ENCODE assay signal across 8 cellular contexts in the genomic region with DNA sequence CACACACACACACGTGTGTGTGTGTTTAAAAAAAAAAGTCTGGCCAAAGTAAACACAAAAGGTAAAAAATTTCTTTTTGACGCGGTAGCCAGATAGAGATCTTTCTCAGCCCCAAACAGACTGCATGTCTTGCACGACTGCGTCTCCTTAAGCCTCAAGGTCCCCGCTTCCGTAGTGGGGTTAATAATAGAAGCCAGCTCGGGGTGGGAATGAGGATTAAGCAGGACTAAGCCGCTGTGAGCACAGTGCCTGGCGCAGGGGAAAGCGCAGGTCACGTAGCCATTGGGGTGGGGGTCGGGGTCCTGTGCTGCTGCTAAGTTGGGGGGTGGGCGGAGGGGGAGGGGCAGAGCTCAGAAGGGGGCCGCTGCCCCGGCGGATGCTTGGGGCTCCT. TPM values are rescaled to one million over a fixed set of nuclear protein-coding genes. Genes with fewer than 3 reads are reported as not detected.
DNase-seq lines count a peak whose midpoint lies in the region; ATAC-seq and TF ChIP-seq lines count a peak whose summit lies in the region.

No MANE protein-coding gene starts in this region.

- H3K36me3 Mint-ChIP-seq in activated CD8-positive, alpha-beta memory T cell treated with anti-CD3 and anti-CD28 coated beads, Interleukin-2, amount 10 ng/mL, durations not matched to agents 7 days and 5 days = peaks cover 34% of the 10 kb centered on the region
- H3K36me3 Mint-ChIP-seq in neural progenitor cell = peaks cover 14% of the 10 kb centered on the region

- H3K4me1 ChIP-seq in neural progenitor cell = peaks cover 36% of the 10 kb centered on the region

- no peak for TF ChIP-seq CTCF in neural progenitor cell (IDR thresholded peaks at IDR 0.05)

- H3K9me3 Mint-ChIP-seq in activated CD8-positive, alpha-beta memory T cell treated with anti-CD3 and anti-CD28 coated beads, Interleukin-2, amount 10 ng/mL, durations not matched to agents 7 days and 5 days (ENCODE audit: low read depth) = no peaks in the 10 kb centered on the region
- no peaks in the 10 kb centered on the region for H3K9me3 Mint-ChIP-seq in neural progenitor cell

- H3K9me3 ChIP-seq in neural progenitor cell (ENCODE audit: low read depth) = no peaks in the 10 kb centered on the region

- peak overlapping the region; percentile 91 for H3K4me3 ChIP-seq in neural progenitor cell

- peaks cover 50% of the 10 kb centered on the region for H4K20me1 ChIP-seq in neural progenitor cell (ENCODE audit: low read depth)

- peak; percentile 30 for DNase-seq in activated naive CD4-positive, alpha-beta T cell treated with Interleukin-2 at 50 U/mL for 16 hours
- no peak for DNase-seq in activated naive CD4-positive, alpha-beta T cell (lab: John Stamatoyannopoulos, UW)
- DNase-seq in M059J (ENCODE audit: low read depth) (peak; percentile 50), fibroblast of peridontal ligament (ENCODE audit: extremely low read depth) (peak; percentile 25), neural progenitor cell (ENCODE audit: low spot score) (peak; percentile 87), NCI-H226 (no peak), NCI-H2081 treated with DMSO at 0.1 percent for 48 hours (lab: John Stamatoyannopoulos, UW) (no peak)
- peak; percentile 71 for DNase-seq in activated CD8-positive, alpha-beta memory T cell treated with anti-CD3 and anti-CD28 coated beads, Interleukin-2, amount 10 ng/mL, durations not matched to agents 7 days and 5 days

- peak overlapping the region; percentile 79 for H3K27ac ChIP-seq in neural progenitor cell

- H3K27me3 Mint-ChIP-seq in activated CD8-positive, alpha-beta memory T cell treated with anti-CD3 and anti-CD28 coated beads, Interleukin-2, amount 10 ng/mL, durations not matched to agents 7 days and 5 days = no peaks in the 10 kb centered on the region
- no peaks in the 10 kb centered on the region for H3K27me3 Mint-ChIP-seq in neural progenitor cell (ENCODE audit: insufficient read depth, low read depth)

- peak overlapping the region; percentile 64 for H3K9ac ChIP-seq in neural progenitor cell

- H2AFZ ChIP-seq in neural progenitor cell (replicated peaks) = no peak overlapping the region

- peaks cover 67% of the 10 kb centered on the region for H3K4me1 Mint-ChIP-seq in activated CD8-positive, alpha-beta memory T cell treated with anti-CD3 and anti-CD28 coated beads, Interleukin-2, amount 10 ng/mL, durations not matched to agents 7 days and 5 days
- H3K4me1 Mint-ChIP-seq in neural progenitor cell = peaks cover 38% of the 10 kb centered on the region

- CTCF ChIA-PET in activated CD8-positive, alpha-beta memory T cell treated with anti-CD3 and anti-CD28 coated beads, Interleukin-2, amount 10 ng/mL, durations not matched to agents 7 days and 5 days (lab: Charles Lee) = interaction anchor here (1.0 to 1.1 kb wide), 2 partner anchors 47 to 75 kb away, joined by 3 to 4 read pairs; no protein-coding TSS in a partner anchor

- H3K4me2 ChIP-seq in neural progenitor cell = peak overlapping the region; percentile 93

- H3K79me2 ChIP-seq in neural progenitor cell (ENCODE audit: low read depth) = peaks cover 55% of the 10 kb centered on the region

- peak; percentile 40 for ATAC-seq in activated CD8-positive, alpha-beta memory T cell treated with anti-CD3 and anti-CD28 coated beads, Interleukin-2, amount 10 ng/mL, durations not matched to agents 7 days and 5 days

- H3K4me3 Mint-ChIP-seq in activated CD8-positive, alpha-beta memory T cell treated with anti-CD3 and anti-CD28 coated beads, Interleukin-2, amount 10 ng/mL, durations not matched to agents 7 days and 5 days = peak overlapping the region; percentile 80
- H3K4me3 Mint-ChIP-seq in neural progenitor cell = peak overlapping the region; percentile 95

- peaks cover 33% of the 10 kb centered on the region for H3F3A ChIP-seq in neural progenitor cell (ENCODE audit: low read depth)

- H3K27ac Mint-ChIP-seq in activated CD8-positive, alpha-beta memory T cell treated with anti-CD3 and anti-CD28 coated beads, Interleukin-2, amount 10 ng/mL, durations not matched to agents 7 days and 5 days = peak overlapping the region; percentile 79
- peak overlapping the region; percentile 10 for H3K27ac Mint-ChIP-seq in neural progenitor cell

- no peaks in the 10 kb centered on the region for H3K36me3 ChIP-seq in neural progenitor cell

- H3K27me3 ChIP-seq in neural progenitor cell = no peaks in the 10 kb centered on the region

RNA-seq across cellular contexts. Expression of a gene that starts 0.5 kb away (rescaled TPM):
- total RNA-seq in M059J (2014; rRNA removed; shearing (Covaris generic)) = 4.4 and 19.3 TPM in 2 replicates
- 100 to 1,000 TPM; 112 to 115 TPM for total RNA-seq in activated CD8-positive, alpha-beta memory T cell treated with anti-CD3 and anti-CD28 coated beads, Interleukin-2, amount 10 ng/mL, durations not matched to agents 7 days and 5 days
- 139 and 180 TPM in 2 replicates for total RNA-seq in neural progenitor cell (ENCODE audit: low replicate concordance)

RNA-seq across cellular contexts. Expression of a gene that starts 47.4 kb away (rescaled TPM):
- 23.7 and 27.5 TPM in 2 replicates for total RNA-seq in M059J (2014; rRNA removed; shearing (Covaris generic))
- 10 to 100 TPM; 14.3 to 15.9 TPM for total RNA-seq in activated CD8-positive, alpha-beta memory T cell treated with anti-CD3 and anti-CD28 coated beads, Interleukin-2, amount 10 ng/mL, durations not matched to agents 7 days and 5 days
- total RNA-seq in neural progenitor cell (ENCODE audit: low replicate concordance) = 19.7 and 38.9 TPM in 2 replicates

RNA-seq across cellular contexts. Expression of a gene that starts 47.8 kb away (rescaled TPM):
- total RNA-seq in M059J (2014; rRNA removed; shearing (Covaris generic)) = 127 and 136 TPM in 2 replicates
- 10 to 100 TPM; 46.1 to 64.7 TPM for total RNA-seq in activated CD8-positive, alpha-beta memory T cell treated with anti-CD3 and anti-CD28 coated beads, Interleukin-2, amount 10 ng/mL, durations not matched to agents 7 days and 5 days
- 64.9 and 138 TPM in 2 replicates for total RNA-seq in neural progenitor cell (ENCODE audit: low replicate concordance)

RNA-seq across cellular contexts. Expression of a gene that starts 56.8 kb away (rescaled TPM):
- total RNA-seq in M059J (2014; rRNA removed; shearing (Covaris generic)) = 20.6 and 30.5 TPM in 2 replicates
- total RNA-seq in activated CD8-positive, alpha-beta memory T cell treated with anti-CD3 and anti-CD28 coated beads, Interleukin-2, amount 10 ng/mL, durations not matched to agents 7 days and 5 days = 10 to 100 TPM; 17.5 to 25.1 TPM
- total RNA-seq in neural progenitor cell (ENCODE audit: low replicate concordance) = 19.1 and 21.6 TPM in 2 replicates

Comparison
In these comparisons a context has a peak if more than half of its experiments do, and no peak if none do; other contexts are left out.
1. DNase-seq: peak in activated naive CD4-positive, alpha-beta T cell treated with Interleukin-2 at 50 U/mL for 16 hours (single experiment), M059J (single experiment), activated CD8-positive, alpha-beta memory T cell treated with anti-CD3 and anti-CD28 coated beads, Interleukin-2, amount 10 ng/mL, durations not matched to agents 7 days and 5 days (single experiment), fibroblast of peridontal ligament (single experiment) and neural progenitor cell (single experiment); none in activated naive CD4-positive, alpha-beta T cell (0 of 4), NCI-H226 (single experiment) and NCI-H2081 treated with DMSO at 0.1 percent for 48 hours (single experiment).